8 cellular contexts compared by ENCODE assay signal in genomic region chr1:19445417-19446342, GRCh38. TPM values are rescaled to one million over a fixed set of nuclear protein-coding genes. Genes with fewer than 3 reads are reported as not detected.
DNase-seq lines count a peak whose midpoint lies in the region; ATAC-seq and TF ChIP-seq lines count a peak whose summit lies in the region.

No MANE protein-coding gene starts in this region.

- H3K27me3 ChIP-seq in BJ (ENCODE audit: control insufficient read depth, insufficient read depth, low read length) = no peaks in the 10 kb centered on the region
- no peaks in the 10 kb centered on the region for H3K27me3 ChIP-seq in lung (ENCODE audit: control insufficient read depth, insufficient read depth)

- CTCF ChIA-PET in BJ (lab: Yijun Ruan, JAX) = interaction anchor here (0.8 to 1.7 kb wide), 5 partner anchors 8 to 46 kb away, joined by 3 to 5 read pairs (median 4); no protein-coding TSS in a partner anchor

- WGBS in lung, 2 donors = 43 to 62% methylated on average over 13 of the region's 13 CpGs

- H3K27ac ChIP-seq in lung (ENCODE audit: low read depth in 1 of 2, low read length in 1 of 2) = peak overlapping the region in 1 of 2 donors; percentile 48

- H3K4me1 ChIP-seq in lung (ENCODE audit: control insufficient read depth in 2 of 2, insufficient read depth in 2 of 2, low read length in 2 of 2) = peaks cover 26 to 27% of the 10 kb centered on the region in 2 donors

- TF ChIP-seq CTCF in BJ (IDR thresholded peaks at IDR 0.05; ENCODE audit: insufficient read depth, low read depth, low read length) (peak; percentile 62), brain (conservative IDR thresholded peaks at IDR 0.05) (no peak), lung (IDR thresholded peaks at IDR 0.05; ENCODE audit: control extremely low read depth, extremely low read depth) (no peak)

- no peaks in the 10 kb centered on the region for H3K9me3 Mint-ChIP-seq in brain

- ATAC-seq in lung (ENCODE audit: insufficient read depth, low FRiP score) = peak; percentile 8

- H3K4me3 ChIP-seq in BJ (ENCODE audit: low read depth, low read length) = no peak overlapping the region
- H3K4me3 ChIP-seq in lung = no peak overlapping the region

- no peak for DNase-seq in BJ (ENCODE audit: low read depth)
- DNase-seq in HuH-7 (ENCODE audit: low spot score) = peak; percentile 64
- no peak for DNase-seq in lung (ENCODE audit: low spot score)
- no peak for DNase-seq in stimulated activated naive CD4-positive, alpha-beta T cell (lab: John Stamatoyannopoulos, UW)
- DNase-seq in AG08396 (ENCODE audit: low spot score) = no peak
- no peak for DNase-seq in NCI-H2107 (lab: John Stamatoyannopoulos, UW)
- DNase-seq in NCI-H2081 treated with DMSO at 0.1 percent for 48 hours (lab: John Stamatoyannopoulos, UW) = no peak

- peaks cover 2% of the 10 kb centered on the region; the same call in 1 of the 2 replicates for H3K36me3 ChIP-seq in BJ (ENCODE audit: control insufficient read depth, insufficient read depth, low read length)
- peaks cover 0 to 1% of the 10 kb centered on the region in 2 donors for H3K36me3 ChIP-seq in lung (ENCODE audit: control insufficient read depth in 2 of 2, insufficient read depth in 2 of 2, low read length in 2 of 2)

- H3K36me3 Mint-ChIP-seq in brain = peaks cover 19% of the 10 kb centered on the region

- H3K27me3 Mint-ChIP-seq in brain = no peaks in the 10 kb centered on the region

- H3K4me3 Mint-ChIP-seq in brain = peak overlapping the region in 1 of 5 experiments; percentile 1

- H3K27ac Mint-ChIP-seq in brain = peak overlapping the region in 4 of 5 experiments; percentile 3 to 84 (median 56)

- H3K4me1 Mint-ChIP-seq in brain = peaks cover 96% of the 10 kb centered on the region

- POLR2A ChIA-PET in BJ (lab: Charles Lee) = interaction anchor here (0.7 kb wide), 1 partner anchor 17 kb away, joined by 4 read pairs; no protein-coding TSS in a partner anchor

- H3K9me3 ChIP-seq in lung (ENCODE audit: control insufficient read depth in 2 of 2, insufficient read depth in 1 of 2, low read length in 1 of 2) = no peaks in the 10 kb centered on the region

RNA-seq across cellular contexts. Expression of gene CAPZB, which starts 39.7 kb away (rescaled TPM):
- polyA plus RNA-seq in BJ (2011; rRNA removed) = 276 and 285 TPM in 2 replicates
- polyA minus RNA-seq in BJ (2011; rRNA and poly(A)+ RNA removed) = 134 and 135 TPM in 2 replicates
- polyA plus RNA-seq in brain (ENCODE audit: insufficient read depth, low read depth, low replicate concordance) = 495 TPM
- total RNA-seq in lung = 100 to 1,000 TPM in 1 of 2 donors, 10 to 100 TPM in 1; 94.7 to 283 TPM
- polyA plus RNA-seq in lung = 100 to 1,000 TPM; 274 to 339 TPM
